In genomic region chr13:50185769-50186763, GRCh38 we compare ENCODE assay signal across 8 cellular contexts.
DNase-seq lines count a peak whose midpoint lies in the region; ATAC-seq, FAIRE-seq and TF ChIP-seq lines count a peak whose summit lies in the region.
"Not testable (repeated sequence)": the region's sequence is repeated elsewhere in the genome, so short reads cannot be mapped to it uniquely, and the experiment has no call there.

No MANE protein-coding gene starts in this region.

- not testable (repeated sequence) for H2AK5ac ChIP-seq in H1 (ENCODE audit: low read depth, low read length)

- TF ChIP-seq EP300 in H1 (IDR thresholded peaks at IDR 0.05; ENCODE audit: borderline replicate concordance in 1 of 2, low read depth in 2 of 2, low read length in 2 of 2), result not testable (repeated sequence)

- not testable (repeated sequence) for H3K27ac Mint-ChIP-seq in CD4-positive, alpha-beta T cell
- peak overlapping the region; percentile 40 for H3K27ac Mint-ChIP-seq in activated T-cell treated with anti-CD3 and anti-CD28 coated beads, Interleukin-2, amount 50 U/mL, for 72 hours

- H2BK15ac ChIP-seq in H1 (ENCODE audit: low read length), result not testable (repeated sequence)

- H3K56ac ChIP-seq in H1 (replicated peaks; ENCODE audit: insufficient read length, low read depth, low read length), result not testable (repeated sequence)

- H4K91ac ChIP-seq in H1 (replicated peaks; ENCODE audit: insufficient read length, low read length), result not testable (repeated sequence)

- H3K4me1 Mint-ChIP-seq in CD4-positive, alpha-beta T cell (ENCODE audit: low read depth); activated T-cell treated with anti-CD3 and anti-CD28 coated beads, Interleukin-2, amount 50 U/mL, for 72 hours (ENCODE audit: low read depth): not testable (repeated sequence)

- not testable (repeated sequence) for H3K23me2 ChIP-seq in H1 (ENCODE audit: low read depth, low read length)

- CTCF ChIA-PET in CD4-positive, alpha-beta T cell (lab: Charles Lee); Panc1 (lab: Charles Lee): not testable (repeated sequence)
- CTCF ChIA-PET in H1 (lab: Charles Lee; ENCODE audit: partially characterized antibody), result interaction anchor here (1.2 kb wide), 1 partner anchor 29 kb away, joined by 3 read pairs; no protein-coding TSS in a partner anchor

- not testable (repeated sequence) for H4K20me1 ChIP-seq in H1 (replicated peaks in 1 of 2; ENCODE audit: control insufficient read depth in 1 of 2, insufficient read depth in 2 of 2, low read length in 2 of 2)

- H3K36me3 Mint-ChIP-seq in CD4-positive, alpha-beta T cell (ENCODE audit: low read depth); activated T-cell treated with anti-CD3 and anti-CD28 coated beads, Interleukin-2, amount 50 U/mL, for 72 hours (ENCODE audit: insufficient read depth in 2 of 2): not testable (repeated sequence)

- not testable (repeated sequence) for H3K23ac ChIP-seq in H1 (ENCODE audit: insufficient read length)

- not testable (repeated sequence) for TF ChIP-seq RAD21 in H1 (IDR thresholded peaks at IDR 0.05 in 1 of 2, conservative IDR thresholded peaks at IDR 0.05 in 1 of 2; ENCODE audit: low read depth in 2 of 2, low read length in 2 of 2)

- H3K27me3 ChIP-seq in CD4-positive, alpha-beta T cell (ENCODE audit: control insufficient read depth, insufficient read depth, low read length); HUES64 (ENCODE audit: insufficient read depth, low read length); Panc1 (ENCODE audit: control insufficient read depth, insufficient read depth, low read length); H1 (replicated peaks in 1 of 4; ENCODE audit: control insufficient read depth in 3 of 4, extremely low read depth in 1 of 4, insufficient read depth in 3 of 4, low read length in 3 of 4); iPS-18a (ENCODE audit: control insufficient read depth, insufficient read depth, low read length); neuron (ENCODE audit: insufficient read depth, low read length): not testable (repeated sequence)

- not testable (repeated sequence) for H2BK20ac ChIP-seq in H1 (ENCODE audit: low read length)

- not testable (repeated sequence) for H2BK120ac ChIP-seq in H1 (replicated peaks; ENCODE audit: low read depth, low read length)

- not testable (repeated sequence) for TF ChIP-seq CTCF in CD4-positive, alpha-beta T cell (IDR thresholded peaks at IDR 0.05); GM13976 (IDR thresholded peaks at IDR 0.05; ENCODE audit: borderline replicate concordance, control extremely low read depth, extremely low read depth, insufficient read depth, missing control alignments); Panc1 (IDR thresholded peaks at IDR 0.05); H1 (IDR thresholded peaks at IDR 0.05; ENCODE audit: control extremely low read depth in 1 of 3, insufficient read depth in 1 of 3, low read depth in 1 of 3, low read length in 3 of 3)

- peak overlapping the region; percentile 38 for H3K4me3 Mint-ChIP-seq in CD4-positive, alpha-beta T cell
- peak overlapping the region in 1 of 2 donors; percentile 22 for H3K4me3 Mint-ChIP-seq in activated T-cell treated with anti-CD3 and anti-CD28 coated beads, Interleukin-2, amount 50 U/mL, for 72 hours

- TF ChIP-seq POLR2A in H1 (IDR thresholded peaks at IDR 0.05; ENCODE audit: control extremely low read depth in 1 of 2, low read depth in 2 of 2, low read length in 2 of 2), result not testable (repeated sequence)

- not testable (repeated sequence) for BruUV-seq in Panc1 (replicated peaks; lab: Mats Ljungman, UMichigan)

- not testable (repeated sequence) for H4K5ac ChIP-seq in H1 (ENCODE audit: insufficient read length, low read depth, low read length)

- H3K4me3 ChIP-seq in HUES64 (ENCODE audit: low read length), result peak overlapping the region; percentile 42
- peak overlapping the region; percentile 28 to 46 for H3K4me3 ChIP-seq in Panc1 (ENCODE audit: low read depth in 2 of 2, low read length in 2 of 2)
- H3K4me3 ChIP-seq in H1 (ENCODE audit: extremely low read depth in 1 of 4, insufficient read depth in 2 of 4, low read depth in 3 of 4, low read length in 4 of 4), result peak overlapping the region in 2 of 4 experiments; percentile 19 to 48; a peak in 3 of 8 replicates
- H3K4me3 ChIP-seq in iPS-18a (ENCODE audit: low read length), result peak overlapping the region; percentile 50
- H3K4me3 ChIP-seq in neuron (ENCODE audit: low read length), result peak overlapping the region; percentile 28

- not testable (repeated sequence) for H3K14ac ChIP-seq in H1 (ENCODE audit: insufficient read length)

- not testable (repeated sequence) for H3K36me3 ChIP-seq in HUES64 (ENCODE audit: insufficient read depth, low read length); Panc1 (ENCODE audit: control insufficient read depth, insufficient read depth, low read length); H1 (ENCODE audit: control insufficient read depth in 2 of 4, insufficient read depth in 4 of 4, low read length in 3 of 4); iPS-18a (ENCODE audit: control insufficient read depth, low read depth, low read length); neuron (ENCODE audit: insufficient read depth, low read length)

- H3K4ac ChIP-seq in H1 (replicated peaks; ENCODE audit: insufficient read length, low read depth, low read length), result not testable (repeated sequence)

- not testable (repeated sequence) for H3K27me3 Mint-ChIP-seq in CD4-positive, alpha-beta T cell
- H3K27me3 Mint-ChIP-seq in activated T-cell treated with anti-CD3 and anti-CD28 coated beads, Interleukin-2, amount 50 U/mL, for 72 hours (ENCODE audit: low read depth), result peaks cover 38% of the 10 kb centered on the region

- not testable (repeated sequence) for H4K8ac ChIP-seq in H1 (ENCODE audit: extremely low read depth, insufficient read depth, low read length)

- H3K9me3 Mint-ChIP-seq in CD4-positive, alpha-beta T cell; activated T-cell treated with anti-CD3 and anti-CD28 coated beads, Interleukin-2, amount 50 U/mL, for 72 hours: not testable (repeated sequence)

- in situ Hi-C loops in GM13976 (cut with MboI; ENCODE audit: low sequenced_read_pairs, unreplicated experiment); Panc1 (cut with HindIII; ENCODE audit: low pct_unique_long_range_greater_than_20kb, low sequenced_read_pairs): not testable (repeated sequence)

- H2BK5ac ChIP-seq in H1 (ENCODE audit: low read depth, low read length), result not testable (repeated sequence)

- H3K4me2 ChIP-seq in H1 (ENCODE audit: insufficient read depth in 1 of 2, low read depth in 2 of 2, low read length in 2 of 2), result peak overlapping the region; percentile 30 to 36

- intact Hi-C loops in CD4-positive, alpha-beta T cell (cut with DNase I, micrococcal nuclease); Panc1 (cut with micrococcal nuclease; ENCODE audit: unreplicated experiment): not testable (repeated sequence)

- DNase-seq in CD4-positive, alpha-beta T cell; Panc1 (ENCODE audit: low read depth, low spot score); activated T-cell treated with anti-CD3 and anti-CD28 coated beads, Interleukin-2, amount 50 U/mL, for 72 hours: not testable (repeated sequence)
- DNase-seq in GM13976 (ENCODE audit: low spot score) (peak; percentile 10), H1 (ENCODE audit: low read depth in 1 of 2, low spot score in 2 of 2) (peak in 1 of 2 experiments; percentile 55)

- H3K9me3 ChIP-seq in CD4-positive, alpha-beta T cell (ENCODE audit: control insufficient read depth, low read length); HUES64 (ENCODE audit: insufficient read depth, low read depth, low read length); Panc1 (ENCODE audit: control insufficient read depth, insufficient read depth, low read depth, low read length); H1 (ENCODE audit: insufficient read depth in 2 of 2, low read depth in 1 of 2, low read length in 1 of 2); iPS-18a (ENCODE audit: control insufficient read depth, low read depth, low read length); neuron (ENCODE audit: low read length): not testable (repeated sequence)

- H2BK12ac ChIP-seq in H1 (ENCODE audit: low read depth, low read length), result not testable (repeated sequence)

- peak overlapping the region; percentile 55 for H3K9ac ChIP-seq in HUES64 (ENCODE audit: low read depth, low read length)
- not testable (repeated sequence) for H3K9ac ChIP-seq in H1 (replicated peaks in 1 of 4; ENCODE audit: extremely low read depth in 1 of 4, low read depth in 3 of 4, low read length in 3 of 4)
- H3K9ac ChIP-seq in iPS-18a (ENCODE audit: low read length), result peak overlapping the region; percentile 9

- H3K79me1 ChIP-seq in H1 (ENCODE audit: low read depth, low read length), result not testable (repeated sequence)

- not testable (repeated sequence) for H3K4me1 ChIP-seq in HUES64 (ENCODE audit: insufficient read depth, low read length); Panc1 (ENCODE audit: control insufficient read depth, insufficient read depth, low read length); H1 (replicated peaks in 1 of 4; ENCODE audit: control insufficient read depth in 3 of 4, insufficient read depth in 4 of 4, low read length in 3 of 4); iPS-18a (ENCODE audit: control insufficient read depth, low read depth, low read length); neuron (ENCODE audit: insufficient read depth, low read length)

- H3K27ac ChIP-seq in CD4-positive, alpha-beta T cell (ENCODE audit: low read depth, low read length); HUES64 (ENCODE audit: low read depth, low read length); H1 (ENCODE audit: low read depth, low read length); iPS-18a (ENCODE audit: low read length): not testable (repeated sequence)
- peak overlapping the region; percentile 79 for H3K27ac ChIP-seq in Panc1 (ENCODE audit: low read length)

- 45% methylated on average over 8 of the region's 32 CpGs for WGBS in HUES64
- WGBS in H1 (ENCODE audit: extremely low coverage in 1 of 2, insufficient coverage in 1 of 2, insufficient read length in 1 of 2, insufficient replicate concordance in 2 of 2, low coverage in 1 of 2, low lambda C conversion rate in 2 of 2, missing lambda C conversion rate in 1 of 2), 2 experiments, result 78% methylated on average over 9 of the region's 32 CpGs; no CpG with 5 or more reads in 1 of the 2 experiments

- not testable (repeated sequence) for H2AFZ ChIP-seq in H1 (ENCODE audit: low read length); neuron (ENCODE audit: low read depth, low read length)

- not testable (repeated sequence) for H3K18ac ChIP-seq in H1 (ENCODE audit: extremely low read depth, low read length)

- H3K79me2 ChIP-seq in H1 (ENCODE audit: control insufficient read depth in 1 of 2, insufficient read depth in 2 of 2, low read length in 2 of 2), result not testable (repeated sequence)

- not testable (repeated sequence) for ATAC-seq in CD4-positive, alpha-beta T cell (ENCODE audit: poor library complexity); activated T-cell treated with anti-CD3 and anti-CD28 coated beads, Interleukin-2, amount 50 U/mL, for 72 hours (replicated peaks in 1 of 2)
- ATAC-seq in Panc1, result peak; percentile 45

- POLR2A ChIA-PET in CD4-positive, alpha-beta T cell (lab: Charles Lee), result interaction anchor here (0.9 kb wide), 1 partner anchor 62 kb away, joined by 3 read pairs; no protein-coding TSS in a partner anchor
- POLR2A ChIA-PET in Panc1 (lab: Charles Lee), result not testable (repeated sequence)
- POLR2A ChIA-PET in H1 (lab: Charles Lee; ENCODE audit: partially characterized antibody), result interaction anchor here (1.4 kb wide), 1 partner anchor 23 kb away, joined by 3 read pairs; no protein-coding TSS in a partner anchor

- not testable (repeated sequence) for FAIRE-seq in H1 (lab: Jason Lieb, UNC)
